ENCODE assay signal across 15 cellular contexts in the genomic region with DNA sequence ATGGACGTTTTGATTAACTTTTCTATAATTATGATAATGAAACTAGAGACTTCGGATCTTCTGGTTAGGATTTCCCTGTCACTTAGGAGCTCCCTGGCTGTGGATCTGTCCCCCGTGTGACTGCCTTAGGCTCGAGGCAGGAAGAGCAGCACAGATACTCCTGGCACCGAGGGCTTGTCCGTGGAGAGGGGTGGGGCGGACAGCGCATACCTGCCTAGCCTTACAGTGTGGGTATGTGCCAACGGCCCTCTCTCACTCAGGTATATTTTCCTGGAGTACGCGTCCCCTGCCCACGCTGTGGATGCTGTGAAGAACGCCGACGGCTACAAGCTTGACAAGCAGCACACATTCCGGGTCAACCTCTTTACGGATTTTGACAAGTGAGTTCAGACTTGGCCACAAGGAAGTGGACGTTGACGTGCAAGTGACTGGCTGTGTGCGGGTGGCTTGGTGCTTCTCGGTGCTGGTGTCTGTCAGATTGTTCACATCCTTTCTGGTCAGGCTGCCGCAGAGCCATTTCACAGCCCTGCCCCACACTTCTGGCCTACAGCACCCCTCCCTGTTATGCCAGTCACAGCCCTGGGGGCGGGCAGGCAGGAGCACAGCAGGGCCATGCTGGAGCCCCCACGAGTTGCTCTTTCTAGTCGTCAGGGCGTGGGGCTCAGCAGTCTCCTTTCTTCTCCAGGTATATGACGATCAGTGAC.
"Had no signal": no experiment of that assay in that cellular context is flagged by ENCODE, and none has a peak within 500 bp of the region (broad histone marks: within the 10 kb centered on the region; RNA-seq: fewer than 3 reads in every experiment).

No MANE protein-coding gene starts in this region.

- DNase-seq: effector CD4-positive, alpha-beta T cell; heart left ventricle; hippocampal formation; kidney glomerular epithelial cell; mesendoderm; nucleus accumbens; ovary; small intestine; stimulated activated CD4-positive, alpha-beta T cell treated with anti-CD3 and anti-CD28 coated beads, Interleukin-12 subunit alpha, Interleukin-12 subunit beta, amount 100 ng/mL, for 4 hours; stimulated activated naive CD8-positive, alpha-beta T cell treated with anti-CD3 and anti-CD28 coated beads, Interleukin-15, Interleukin-2, amounts not matched to agents 100 U/mL and 50 U/mL, for 24 hours; thyroid gland had no signal

- ATAC-seq: heart left ventricle; naive thymus-derived CD8-positive, alpha-beta T cell; right cardiac atrium; stimulated activated naive CD8-positive, alpha-beta T cell treated with anti-CD3 and anti-CD28 coated beads, Interleukin-15, Interleukin-2, amounts not matched to agents 100 U/mL and 50 U/mL, for 24 hours had no signal

- H3K9me3 Mint-ChIP-seq: naive thymus-derived CD8-positive, alpha-beta T cell; neural progenitor cell; type B pancreatic cell had no signal

- H3K4me3 Mint-ChIP-seq: naive thymus-derived CD8-positive, alpha-beta T cell; neural progenitor cell; type B pancreatic cell had no signal

- H3K27me3 Mint-ChIP-seq: naive thymus-derived CD8-positive, alpha-beta T cell; type B pancreatic cell had no signal

- H3K27ac Mint-ChIP-seq: neural progenitor cell, type B pancreatic cell had no signal
